ENCODE assay signal across 1 cellular context in the genomic region with DNA sequence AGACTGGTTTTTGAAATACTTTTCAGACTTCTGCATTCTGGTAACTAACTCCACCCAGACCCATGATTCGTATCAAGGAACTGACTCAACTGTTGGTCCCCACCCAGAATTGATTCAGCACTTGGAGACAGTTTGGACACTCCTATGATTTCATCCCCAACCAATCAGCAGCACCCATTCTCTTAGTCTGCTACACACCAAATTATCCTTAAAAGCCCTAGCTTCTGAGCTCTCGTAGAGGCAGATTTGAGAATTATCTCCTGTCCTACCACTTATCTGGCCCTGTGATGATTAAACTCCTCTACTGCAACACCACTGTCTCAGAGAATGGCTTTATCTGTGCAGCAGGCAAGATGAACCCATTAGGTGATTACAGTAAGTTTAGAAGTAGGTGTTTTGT.
TF ChIP-seq lines count a peak whose summit lies in the region.

No MANE protein-coding gene starts in this region.

TF ChIP-seq in endothelial cell of umbilical vein, 7 proteins besides CTCF, POLR2A, EP300 and RAD21:
- TF ChIP-seq, protein P1, sequence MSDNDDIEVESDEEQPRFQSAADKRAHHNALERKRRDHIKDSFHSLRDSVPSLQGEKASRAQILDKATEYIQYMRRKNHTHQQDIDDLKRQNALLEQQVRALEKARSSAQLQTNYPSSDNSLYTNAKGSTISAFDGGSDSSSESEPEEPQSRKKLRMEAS (IDR thresholded peaks at IDR 0.05; ENCODE audit: insufficient read depth, insufficient read length) = no peak
- TF ChIP-seq JUN (IDR thresholded peaks at IDR 0.05; ENCODE audit: borderline replicate concordance, insufficient read depth, insufficient read length, low read depth) (no peak), GATA2 (IDR thresholded peaks at IDR 0.05; ENCODE audit: insufficient read depth, insufficient read length, low read depth, low read length) (peak; percentile 29), MYC (IDR thresholded peaks at IDR 0.05; ENCODE audit: low read depth, low read length) (no peak), FOS (IDR thresholded peaks at IDR 0.05; ENCODE audit: borderline replicate concordance, insufficient read depth, low read length) (peak; percentile 34)
